8 cellular contexts compared by ENCODE assay signal in genomic region chr16:89687092-89687940, GRCh38. TPM values are rescaled to one million over a fixed set of nuclear protein-coding genes. Genes with fewer than 3 reads are reported as not detected.
A peak's percentile ranks its signal among the peaks of the same experiment; 100 is the strongest.
DNase-seq lines count a peak whose midpoint lies in the region; ATAC-seq and TF ChIP-seq lines count a peak whose summit lies in the region.

No MANE protein-coding gene starts in this region.

- H3K36me3 Mint-ChIP-seq in activated CD8-positive, alpha-beta T cell treated with anti-CD3 and anti-CD28 coated beads, Interleukin-2, amount 10 ng/mL, durations not matched to agents 7 days and 5 days (ENCODE audit: low read depth): peaks cover 46% of the 10 kb centered on the region

- TF ChIP-seq CTCF in HL-60 (IDR thresholded peaks at IDR 0.05; ENCODE audit: insufficient read depth, low read length): no peak
- TF ChIP-seq CTCF in GM10266 (IDR thresholded peaks at IDR 0.05; ENCODE audit: control insufficient read depth, insufficient read depth, low read depth, missing control alignments): no peak

- H3K27ac ChIP-seq in HL-60 (replicated peaks): peak overlapping the region; percentile 80

- ATAC-seq in GM21390 (IDR thresholded peaks at IDR 0.05; ENCODE audit: unreplicated experiment) (peak; percentile 40), left cardiac atrium (peak; percentile 19 to 34)
- ATAC-seq in activated CD8-positive, alpha-beta T cell treated with anti-CD3 and anti-CD28 coated beads, Interleukin-2, amount 10 ng/mL, durations not matched to agents 7 days and 5 days: peak; percentile 43

- intact Hi-C loops in left cardiac atrium (cut with DNase I): no loop called here

- CTCF ChIA-PET in activated CD8-positive, alpha-beta T cell treated with anti-CD3 and anti-CD28 coated beads, Interleukin-2, amount 10 ng/mL, durations not matched to agents 7 days and 5 days (lab: Charles Lee): interaction anchor here (0.7 to 2.8 kb wide), 5 partner anchors 12 to 186 kb away, joined by 3 to 27 read pairs (median 4); partner anchors contain the start of genes CHMP1A, SPATA33 and TCF25

- peak overlapping the region; percentile 91 for H3K4me3 Mint-ChIP-seq in activated CD8-positive, alpha-beta T cell treated with anti-CD3 and anti-CD28 coated beads, Interleukin-2, amount 10 ng/mL, durations not matched to agents 7 days and 5 days

- no peaks in the 10 kb centered on the region for H3K9me3 Mint-ChIP-seq in activated CD8-positive, alpha-beta T cell treated with anti-CD3 and anti-CD28 coated beads, Interleukin-2, amount 10 ng/mL, durations not matched to agents 7 days and 5 days (ENCODE audit: insufficient read depth)

- peak overlapping the region; percentile 86 for H3K27ac Mint-ChIP-seq in activated CD8-positive, alpha-beta T cell treated with anti-CD3 and anti-CD28 coated beads, Interleukin-2, amount 10 ng/mL, durations not matched to agents 7 days and 5 days

- H3K4me3 ChIP-seq in HL-60 (replicated peaks; ENCODE audit: insufficient read depth, low read length): peak overlapping the region; percentile 66

- peak in 2 of 3 experiments; percentile 42 to 86 for DNase-seq in NCI-H1417 (lab: John Stamatoyannopoulos, UW)
- no peak for DNase-seq in NCI-H1417 treated with DMSO at 0.1 percent for 48 hours (lab: John Stamatoyannopoulos, UW)
- no peak for DNase-seq in HL-60 (ENCODE audit: low read depth in 1 of 2, low spot score in 1 of 2)
- DNase-seq in activated CD8-positive, alpha-beta T cell treated with anti-CD3 and anti-CD28 coated beads, Interleukin-2, amount 10 ng/mL, durations not matched to agents 7 days and 5 days: peak; percentile 42
- peak; percentile 23 for DNase-seq in left cardiac atrium
- peak; percentile 84 for DNase-seq in retina
- DNase-seq in GM10266 (ENCODE audit: extremely low spot score): no peak

- H3K4me1 Mint-ChIP-seq in activated CD8-positive, alpha-beta T cell treated with anti-CD3 and anti-CD28 coated beads, Interleukin-2, amount 10 ng/mL, durations not matched to agents 7 days and 5 days (ENCODE audit: low read depth): peaks cover 20% of the 10 kb centered on the region

- H3K27me3 ChIP-seq in HL-60 (ENCODE audit: insufficient read depth, poor library complexity, severe bottlenecking): no peaks in the 10 kb centered on the region

- H3K27me3 Mint-ChIP-seq in activated CD8-positive, alpha-beta T cell treated with anti-CD3 and anti-CD28 coated beads, Interleukin-2, amount 10 ng/mL, durations not matched to agents 7 days and 5 days (ENCODE audit: low read depth): no peaks in the 10 kb centered on the region

- POLR2A ChIA-PET in activated CD8-positive, alpha-beta T cell treated with anti-CD3 and anti-CD28 coated beads, Interleukin-2, amount 10 ng/mL, durations not matched to agents 7 days and 5 days (lab: Charles Lee): interaction anchor here (0.5 to 1.4 kb wide), 6 partner anchors 8 to 1142 kb away, joined by 3 to 4 read pairs (median 3); partner anchors contain the start of gene CHMP1A

RNA-seq across cellular contexts. Expression of gene CDK10, which starts 0.8 kb away (rescaled TPM):
- 10 to 100 TPM; 76.0 to 77.1 TPM for total RNA-seq in activated CD8-positive, alpha-beta T cell treated with anti-CD3 and anti-CD28 coated beads, Interleukin-2, amount 10 ng/mL, durations not matched to agents 7 days and 5 days
- total RNA-seq in left cardiac atrium: 10 to 100 TPM; 22.6 to 28.0 TPM

RNA-seq across cellular contexts. Expression of gene SPATA2L, which starts 14.2 kb away (rescaled TPM):
- 1 to 10 TPM; 6.1 to 7.0 TPM for total RNA-seq in activated CD8-positive, alpha-beta T cell treated with anti-CD3 and anti-CD28 coated beads, Interleukin-2, amount 10 ng/mL, durations not matched to agents 7 days and 5 days
- 1 to 10 TPM; 4.5 to 7.1 TPM for total RNA-seq in left cardiac atrium

RNA-seq across cellular contexts. Expression of gene SPATA33, which starts 29.7 kb away (rescaled TPM):
- total RNA-seq in activated CD8-positive, alpha-beta T cell treated with anti-CD3 and anti-CD28 coated beads, Interleukin-2, amount 10 ng/mL, durations not matched to agents 7 days and 5 days: 10 to 100 TPM; 13.2 to 16.1 TPM
- 1 to 10 TPM; 2.4 to 3.6 TPM for total RNA-seq in left cardiac atrium

RNA-seq across cellular contexts. Expression of gene CHMP1A, which starts 29.8 kb away (rescaled TPM):
- 10 to 100 TPM; 95.7 to 98.9 TPM for total RNA-seq in activated CD8-positive, alpha-beta T cell treated with anti-CD3 and anti-CD28 coated beads, Interleukin-2, amount 10 ng/mL, durations not matched to agents 7 days and 5 days
- total RNA-seq in left cardiac atrium: 10 to 100 TPM; 41.7 to 51.9 TPM

RNA-seq across cellular contexts. Expression of gene VPS9D1, which starts 33.4 kb away (rescaled TPM):
- 1 to 10 TPM; 6.6 to 7.5 TPM for total RNA-seq in activated CD8-positive, alpha-beta T cell treated with anti-CD3 and anti-CD28 coated beads, Interleukin-2, amount 10 ng/mL, durations not matched to agents 7 days and 5 days
- total RNA-seq in left cardiac atrium: 10 to 100 TPM; 11.6 to 12.6 TPM

Comparison
In these comparisons a context has a peak if more than half of its experiments do, and no peak if none do; other contexts are left out.
1. DNase-seq: peak in NCI-H1417 (2 of 3), activated CD8-positive, alpha-beta T cell treated with anti-CD3 and anti-CD28 coated beads, Interleukin-2, amount 10 ng/mL, durations not matched to agents 7 days and 5 days (single experiment), left cardiac atrium (single experiment) and retina (single experiment); none in NCI-H1417 treated with DMSO at 0.1 percent for 48 hours (single experiment), HL-60 (0 of 2) and GM10266 (single experiment).
2. Peak in every context shown above with its lines, with median percentiles within 50 percentile points of each other: ATAC-seq.